Comparison of ENCODE assay signal across 23 cellular contexts in genomic region chr7:96737545-96738050, GRCh38. TPM values are rescaled to one million over a fixed set of nuclear protein-coding genes. Genes with fewer than 3 reads are reported as not detected.
A peak's percentile ranks its signal among the peaks of the same experiment; 100 is the strongest.
DNase-seq lines count a peak whose midpoint lies in the region; TF ChIP-seq lines count a peak whose summit lies in the region.
"Had no signal": no experiment of that assay in that cellular context is flagged by ENCODE, and none has a peak within 500 bp of the region (broad histone marks: within the 10 kb centered on the region; RNA-seq: fewer than 3 reads in every experiment).

No MANE protein-coding gene starts in this region.

- H3K4me1 ChIP-seq in A673 (ENCODE audit: insufficient read depth, low read length, poor library complexity, severe bottlenecking) (peaks cover 47% of the 10 kb centered on the region), HEK293 (ENCODE audit: control insufficient read depth, insufficient read depth, low read length) (peaks cover 4% of the 10 kb centered on the region; the same call in 1 of the 2 replicates), OCI-LY3 (ENCODE audit: low read length) (no peaks in the 10 kb centered on the region)
- H3K4me1 ChIP-seq: A549 had no signal

- H3K27me3 ChIP-seq in A673 (replicated peaks; ENCODE audit: insufficient read depth, low read depth, low read length, poor library complexity) (no peaks in the 10 kb centered on the region), OCI-LY3 (ENCODE audit: low read depth, low read length) (peaks cover 10% of the 10 kb centered on the region)

- H3K36me3 ChIP-seq in A673 (ENCODE audit: insufficient read depth, low read length, poor library complexity, severe bottlenecking), result no peaks in the 10 kb centered on the region
- no peaks in the 10 kb centered on the region for H3K36me3 ChIP-seq in HEK293 (ENCODE audit: control insufficient read depth in 2 of 2, insufficient read depth in 1 of 2, low read length in 2 of 2)
- H3K36me3 ChIP-seq in OCI-LY3 (replicated peaks; ENCODE audit: low read depth, low read length), result no peaks in the 10 kb centered on the region
- H3K36me3 ChIP-seq: HAP-1 had no signal

- H3K36me3 Mint-ChIP-seq in Calu3 (ENCODE audit: insufficient read depth, unreplicated experiment), result no peaks in the 10 kb centered on the region
- H3K36me3 Mint-ChIP-seq: CD4-positive, alpha-beta memory T cell had no signal

- H3K4me3 Mint-ChIP-seq in Calu3 (ENCODE audit: low read depth, unreplicated experiment), result no peak overlapping the region
- H3K4me3 Mint-ChIP-seq: CD4-positive, alpha-beta memory T cell; GM23338 had no signal

- H3K27ac ChIP-seq in A673 (ENCODE audit: low read depth, low read length, poor library complexity, severe bottlenecking), result peak overlapping the region; percentile 63
- H3K27ac ChIP-seq in HEK293 (ENCODE audit: extremely low read depth, low read depth, low read length), result no peak overlapping the region
- H3K27ac ChIP-seq in OCI-LY3 (ENCODE audit: low read length), result no peak overlapping the region
- H3K27ac ChIP-seq: A549 had no signal

- H3K9ac ChIP-seq in OCI-LY3 (ENCODE audit: low read length), result no peak overlapping the region

- H3K27me3 Mint-ChIP-seq in Calu3 (ENCODE audit: unreplicated experiment), result peaks cover 28% of the 10 kb centered on the region

- no peaks in the 10 kb centered on the region for H3K9me3 ChIP-seq in A673 (ENCODE audit: low read depth, low read length, poor library complexity, severe bottlenecking)
- no peaks in the 10 kb centered on the region for H3K9me3 ChIP-seq in HEK293 (ENCODE audit: control insufficient read depth, insufficient read depth, low read depth, low read length)
- H3K9me3 ChIP-seq in OCI-LY3 (ENCODE audit: insufficient read depth, low read length), result no peaks in the 10 kb centered on the region
- H3K9me3 ChIP-seq: A549, HAP-1 had no signal

- CTCF ChIA-PET in A673 (lab: Charles Lee), result no interaction called here
- CTCF ChIA-PET in HEK293 (lab: Yijun Ruan, JAX), result no interaction called here
- CTCF ChIA-PET in Calu3 (lab: Charles Lee), result no interaction called here

- H3K4me2 ChIP-seq in OCI-LY3 (ENCODE audit: low read length), result no peak overlapping the region
- H3K4me2 ChIP-seq: A549, GM23338 had no signal

- POLR2A ChIA-PET in A673 (lab: Charles Lee; ENCODE audit: low non-redundant PET) (no interaction called here), HEK293 (lab: Yijun Ruan, JAX) (no interaction called here)

- no peaks in the 10 kb centered on the region for H3K9me3 Mint-ChIP-seq in Calu3 (ENCODE audit: low read depth, unreplicated experiment)
- H3K9me3 Mint-ChIP-seq: CD4-positive, alpha-beta memory T cell; GM23338 had no signal

- H4K20me1 ChIP-seq in OCI-LY3 (ENCODE audit: insufficient read depth, low read length), result no peaks in the 10 kb centered on the region

- TF ChIP-seq CTCF in A673 (conservative IDR thresholded peaks at IDR 0.05; ENCODE audit: low read depth, low read length) (no peak), HEK293 (tag by site-specific recombination; IDR thresholded peaks at IDR 0.05) (peak; percentile 28; the same call in 1 of the 2 replicates), OCI-LY3 (IDR thresholded peaks at IDR 0.05; ENCODE audit: low read depth, low read length) (peak; percentile 11; the same call in 1 of the 2 replicates), Calu3 (IDR thresholded peaks at IDR 0.05; ENCODE audit: unreplicated experiment) (no peak)

- no peak overlapping the region for H3K27ac Mint-ChIP-seq in Calu3 (ENCODE audit: unreplicated experiment)
- H3K27ac Mint-ChIP-seq: CD4-positive, alpha-beta memory T cell; GM23338 had no signal

- H3K79me2 ChIP-seq in OCI-LY3 (ENCODE audit: low read length), result no peaks in the 10 kb centered on the region

- no peak overlapping the region for H3K4me3 ChIP-seq in A673 (ENCODE audit: low read depth, low read length, poor library complexity, severe bottlenecking)
- H3K4me3 ChIP-seq in HEK293 (ENCODE audit: low read depth, low read length), result no peak overlapping the region
- no peak overlapping the region for H3K4me3 ChIP-seq in OCI-LY3 (ENCODE audit: low read length)
- H3K4me3 ChIP-seq: A549, GM12878, GM23338, HAP-1 had no signal

- DNase-seq in A673 (ENCODE audit: low spot score) (peak; percentile 33), foreskin melanocyte (peak; percentile 1), Calu3 (no peak)
- no peak for DNase-seq in stimulated activated CD4-positive, alpha-beta T cell treated with anti-CD3 and anti-CD28 coated beads, Interleukin-1b, Interleukin-23, amount 100 ng/mL, for 48 hours
- no peak for DNase-seq in NK-92 treated with Interleukin-12 subunit alpha and Interleukin-12 subunit beta, amount 100 ng/mL, for 24 hours (lab: John Stamatoyannopoulos, UW)
- DNase-seq: C1 segment of cervical spinal cord; CD4-positive, alpha-beta memory T cell; COR-L47; EL; GDM1; Karpas-422; NCI-H1092 treated with DMSO at 0.1 percent for 48 hours; NCI-H1436; NCI-H187; NCI-H2107; NCI-H524; SIG-M5 had no signal

- intact Hi-C loops in A673 (cut with micrococcal nuclease; ENCODE audit: unreplicated experiment), result loop anchor here (2.0 kb wide), 1 partner anchor 661 kb away; no protein-coding TSS in a partner anchor
- intact Hi-C loops in Calu3 (cut with micrococcal nuclease; ENCODE audit: unreplicated experiment), result no loop called here

- no peaks in the 10 kb centered on the region for H3K4me1 Mint-ChIP-seq in Calu3 (ENCODE audit: low read depth, unreplicated experiment)
- H3K4me1 Mint-ChIP-seq: CD4-positive, alpha-beta memory T cell had no signal

- no peak overlapping the region for H2AFZ ChIP-seq in OCI-LY3 (ENCODE audit: low read depth, low read length)
- H2AFZ ChIP-seq: GM23338 had no signal

- BruUV-seq in A673 (replicated peaks; lab: Mats Ljungman, UMichigan) (no TSS peak), Calu3 (replicated peaks; lab: Mats Ljungman, UMichigan) (no TSS peak)

TF ChIP-seq in HEK293, 187 proteins besides CTCF, POLR2A, EP300 and RAD21:
- no peak for TF ChIP-seq ZNF521 (tag by site-specific recombination; IDR thresholded peaks at IDR 0.05)
- no peak for TF ChIP-seq ZNF350 (tag by site-specific recombination; IDR thresholded peaks at IDR 0.05)
- no peak for TF ChIP-seq ZNF777 (tag by site-specific recombination; IDR thresholded peaks at IDR 0.05; ENCODE audit: borderline replicate concordance)
- no peak for TF ChIP-seq ZNF10 (tag by site-specific recombination; IDR thresholded peaks at IDR 0.05)
- no peak for TF ChIP-seq ZNF114 (tag by site-specific recombination; IDR thresholded peaks at IDR 0.05)
- no peak for TF ChIP-seq ZBTB48 (tag by site-specific recombination; IDR thresholded peaks at IDR 0.05)
- TF ChIP-seq PATZ1 (tag by site-specific recombination; IDR thresholded peaks at IDR 0.05), result no peak
- TF ChIP-seq PRDM10 (tag by site-specific recombination; IDR thresholded peaks at IDR 0.05), result no peak
- no peak for TF ChIP-seq SETDB1 (IDR thresholded peaks at IDR 0.05; ENCODE audit: insufficient read length, low read length)

RNA-seq across cellular contexts. Expression of gene SEM1, which starts 28.0 kb away (rescaled TPM):
- total RNA-seq in A673 (2021) (115 and 122 TPM in 2 replicates), Calu3 (2022) (59.8 and 71.2 TPM in 2 replicates)

Comparison
In these comparisons a context has a peak if more than half of its experiments do, and no peak if none do; other contexts are left out.
1. DNase-seq: peak in A673 (single experiment) and foreskin melanocyte (single experiment); none in stimulated activated CD4-positive, alpha-beta T cell treated with anti-CD3 and anti-CD28 coated beads, Interleukin-1b, Interleukin-23, amount 100 ng/mL, for 48 hours (single experiment), NK-92 treated with Interleukin-12 subunit alpha and Interleukin-12 subunit beta, amount 100 ng/mL, for 24 hours (single experiment) and Calu3 (single experiment).
2. CTCF ChIP-seq: peak in HEK293 (single experiment) and OCI-LY3 (single experiment); none in A673 (single experiment) and Calu3 (single experiment).